In genomic region chr9:18215626-18216025, GRCh38 we compare ENCODE assay signal across 28 cellular contexts.
"Had no signal": no experiment of that assay in that cellular context is flagged by ENCODE, and none has a peak within 500 bp of the region (broad histone marks: within the 10 kb centered on the region; RNA-seq: fewer than 3 reads in every experiment).

No MANE protein-coding gene starts in this region.

- H3K4me3 ChIP-seq: pancreas, psoas muscle, right lobe of liver, sigmoid colon, skin epidermis, smooth muscle cell, spleen, suprapubic skin, testis, tibial artery, transverse colon, upper lobe of right lung, uterus had no signal

- H3K27me3 ChIP-seq: neutrophil, pancreas, right lobe of liver, sigmoid colon, spleen, testis, tibial artery, transverse colon, upper lobe of right lung, uterus had no signal

- H3K4me1 ChIP-seq: pancreas, psoas muscle, right lobe of liver, sigmoid colon, spleen, suprapubic skin, testis, tibial artery, upper lobe of right lung had no signal

- H3K27ac ChIP-seq: neutrophil, pancreas, psoas muscle, right lobe of liver, skin epidermis, spleen, suprapubic skin, testis, tibial artery, transverse colon, upper lobe of right lung, uterus had no signal

- H3K4me2 ChIP-seq: smooth muscle cell had no signal

- H3K36me3 ChIP-seq: neutrophil, pancreas, right lobe of liver, sigmoid colon, spleen, suprapubic skin, tibial artery, transverse colon, upper lobe of right lung, uterus had no signal

- H3K9me3 ChIP-seq: neutrophil, pancreas, right lobe of liver, sigmoid colon, suprapubic skin, testis, tibial artery, transverse colon, upper lobe of right lung, uterus had no signal

- DNase-seq: naive thymus-derived CD8-positive, alpha-beta T cell; nephron progenitor cell; nucleus accumbens; pancreas; psoas muscle; right cardiac atrium; right lobe of liver; sigmoid colon; spleen; stimulated activated CD4-positive, alpha-beta T cell treated with anti-CD3 and anti-CD28 coated beads, Interleukin-12 subunit alpha, Interleukin-12 subunit beta, amount 100 ng/mL, for 4 hours; stimulated activated CD4-positive, alpha-beta T cell treated with anti-CD3 and anti-CD28 coated beads, Interleukin-1b, Interleukin-23, amount 100 ng/mL, for 48 hours; stimulated activated CD4-positive, alpha-beta T cell treated with anti-CD3 and anti-CD28 coated beads, Interleukin-4, amount 100 ng/mL, for 1 hour; stimulated activated CD4-positive, alpha-beta T cell treated with anti-CD3 and anti-CD28 coated beads, Interleukin-4, amount 100 ng/mL, for 4 hours; stimulated activated CD8-positive, alpha-beta memory T cell treated with anti-CD3 and anti-CD28 coated beads, Interleukin-4, amount 100 ng/mL, for 48 hours; stimulated activated naive CD4-positive, alpha-beta T cell; stimulated activated naive CD8-positive, alpha-beta T cell treated with anti-CD3 and anti-CD28 coated beads, Interleukin-15, amount 100 ng/mL, for 72 hours; stimulated activated naive CD8-positive, alpha-beta T cell treated with anti-CD3 and anti-CD28 coated beads, Interleukin-15, Interleukin-2, amounts not matched to agents 100 U/mL and 50 U/mL, for 24 hours; testis; tibial artery; transverse colon; upper lobe of right lung; uterus had no signal

- ATAC-seq: naive thymus-derived CD8-positive, alpha-beta T cell; natural killer cell treated with Interleukin-12 subunit alpha and Interleukin-12 subunit beta and Interleukin-15 and Interleukin-18, amount 100 ng/mL, for 72 hours; pancreas; psoas muscle; right cardiac atrium; right lobe of liver; stimulated activated memory B cell treated with anti-CD40 and anti-IgM and Interleukin-4, amounts not matched to agents 10 μg/mL and 1 μg/mL and 100 μg/mL, for 72 hours; stimulated activated naive CD8-positive, alpha-beta T cell treated with anti-CD3 and anti-CD28 coated beads, Interleukin-15, amount 100 ng/mL, for 72 hours; stimulated activated naive CD8-positive, alpha-beta T cell treated with anti-CD3 and anti-CD28 coated beads, Interleukin-15, Interleukin-2, amounts not matched to agents 100 U/mL and 50 U/mL, for 24 hours; upper lobe of right lung had no signal
